4 cellular contexts compared by ENCODE assay signal in the genomic region with DNA sequence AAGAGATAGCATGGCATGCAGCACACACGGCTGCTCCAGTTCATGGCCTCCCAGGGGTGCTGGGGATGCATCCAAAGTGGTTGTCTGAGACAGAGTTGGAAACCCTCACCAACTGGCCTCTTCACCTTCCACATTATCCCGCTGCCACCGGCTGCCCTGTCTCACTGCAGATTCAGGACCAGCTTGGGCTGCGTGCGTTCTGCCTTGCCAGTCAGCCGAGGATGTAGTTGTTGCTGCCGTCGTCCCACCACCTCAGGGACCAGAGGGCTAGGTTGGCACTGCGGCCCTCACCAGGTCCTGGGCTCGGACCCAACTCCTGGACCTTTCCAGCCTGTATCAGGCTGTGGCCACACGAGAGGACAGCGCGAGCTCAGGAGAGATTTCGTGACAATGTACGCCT. TPM values are rescaled to one million over a fixed set of nuclear protein-coding genes. Genes with fewer than 3 reads are reported as not detected.
DNase-seq lines count a peak whose midpoint lies in the region; ATAC-seq lines count a peak whose summit lies in the region.
"Had no signal": no experiment of that assay in that cellular context is flagged by ENCODE, and none has a peak within 500 bp of the region (broad histone marks: within the 10 kb centered on the region; RNA-seq: fewer than 3 reads in every experiment).

No MANE protein-coding gene starts in this region.

- no peaks in the 10 kb centered on the region for H3K9me3 ChIP-seq in naive thymus-derived CD4-positive, alpha-beta T cell (ENCODE audit: control insufficient read depth in 2 of 3, low read length in 3 of 3)

- peak overlapping the region; percentile 99 for H3K27ac ChIP-seq in naive thymus-derived CD4-positive, alpha-beta T cell (ENCODE audit: low read depth, low read length)

- H3K27me3 Mint-ChIP-seq in naive thymus-derived CD4-positive, alpha-beta T cell: no peaks in the 10 kb centered on the region
- H3K27me3 Mint-ChIP-seq: brain had no signal

- H3K4me1 ChIP-seq in naive thymus-derived CD4-positive, alpha-beta T cell (ENCODE audit: control insufficient read depth in 2 of 2, insufficient read depth in 2 of 2, low read length in 2 of 2): peaks cover 32 to 35% of the 10 kb centered on the region in 2 donors

- no peaks in the 10 kb centered on the region for H3K9me3 Mint-ChIP-seq in naive thymus-derived CD4-positive, alpha-beta T cell
- H3K9me3 Mint-ChIP-seq: brain had no signal

- intact Hi-C loops in naive thymus-derived CD4-positive, alpha-beta T cell (cut with micrococcal nuclease): no loop called here

- POLR2A ChIA-PET in naive thymus-derived CD4-positive, alpha-beta T cell (lab: Charles Lee): interaction anchor here (0.5 to 7.8 kb wide), 3 partner anchors 26 to 665 kb away, joined by 3 to 95 read pairs (median 3); a partner anchor contains a TSS

- peak overlapping the region in 8 of 9 donors; percentile 96 to 100 (median 98) for H3K27ac Mint-ChIP-seq in naive thymus-derived CD4-positive, alpha-beta T cell

- peaks cover 29 to 47% (median 41%) of the 10 kb centered on the region in 7 donors for H3K4me1 Mint-ChIP-seq in naive thymus-derived CD4-positive, alpha-beta T cell

- peaks cover 13 to 55% (median 23%) of the 10 kb centered on the region in 3 experiments for H3K36me3 ChIP-seq in naive thymus-derived CD4-positive, alpha-beta T cell (ENCODE audit: control insufficient read depth in 2 of 3, insufficient read depth in 3 of 3, low read length in 3 of 3)

- no peaks in the 10 kb centered on the region for H3K27me3 ChIP-seq in naive thymus-derived CD4-positive, alpha-beta T cell (ENCODE audit: control insufficient read depth in 2 of 2, insufficient read depth in 2 of 2, low read length in 2 of 2)

- peak overlapping the region in 4 of 10 donors; percentile 58 to 95 (median 90) for H3K4me3 Mint-ChIP-seq in naive thymus-derived CD4-positive, alpha-beta T cell
- H3K4me3 Mint-ChIP-seq: brain had no signal

- no peak overlapping the region for H3K4me3 ChIP-seq in naive thymus-derived CD4-positive, alpha-beta T cell (ENCODE audit: low read length)

- peaks cover 0 to 25% (median 16%) of the 10 kb centered on the region in 5 donors for H3K36me3 Mint-ChIP-seq in naive thymus-derived CD4-positive, alpha-beta T cell

- no peak for DNase-seq in naive thymus-derived CD4-positive, alpha-beta T cell
- DNase-seq: NCI-H1436 had no signal

- CTCF ChIA-PET in naive thymus-derived CD4-positive, alpha-beta T cell (lab: Charles Lee): interaction anchor here (0.6 kb wide), 1 partner anchor 355 kb away, joined by 3 read pairs; no protein-coding TSS in a partner anchor

- no peak for ATAC-seq in naive thymus-derived CD4-positive, alpha-beta T cell
- ATAC-seq in GM18498 (IDR thresholded peaks at IDR 0.05; ENCODE audit: unreplicated experiment): no peak

RNA-seq across cellular contexts. Expression of a gene that starts 4.8 kb away (rescaled TPM):
- total RNA-seq in naive thymus-derived CD4-positive, alpha-beta T cell: 100 to 1,000 TPM in 3 of 5 experiments, 10 to 100 TPM in 2; 76.8 to 149 (median 127) TPM
- 100 to 1,000 TPM; 224 to 229 TPM for polyA plus RNA-seq in naive thymus-derived CD4-positive, alpha-beta T cell

RNA-seq across cellular contexts. Expression of a gene that starts 5.0 kb away (rescaled TPM):
- 10 to 100 TPM in 4 of 5 experiments, 1 to 10 TPM in 1; 7.3 to 16.3 (median 14.9) TPM for total RNA-seq in naive thymus-derived CD4-positive, alpha-beta T cell
- 1 to 10 TPM in 1 of 2 donors, under 1 TPM in 1; 0.61 to 1.2 TPM for polyA plus RNA-seq in naive thymus-derived CD4-positive, alpha-beta T cell

RNA-seq across cellular contexts. Expression of a gene that starts 20.4 kb away (rescaled TPM):
- total RNA-seq in naive thymus-derived CD4-positive, alpha-beta T cell: 1 to 10 TPM in 1 of 5 experiments, under 1 TPM in 3, not detected in 1; 0.40 to 1.8 (median 0.63) TPM
- not detected for polyA plus RNA-seq in naive thymus-derived CD4-positive, alpha-beta T cell

RNA-seq across cellular contexts. Expression of a gene that starts 27.8 kb away (rescaled TPM):
- total RNA-seq in naive thymus-derived CD4-positive, alpha-beta T cell: 10 to 100 TPM; 15.9 to 31.0 (median 20.7) TPM
- polyA plus RNA-seq in naive thymus-derived CD4-positive, alpha-beta T cell: 10 to 100 TPM in 1 of 2 donors, 1 to 10 TPM in 1; 5.6 to 11.0 TPM

RNA-seq across cellular contexts. Expression of a gene that starts 36.5 kb away (rescaled TPM):
- total RNA-seq in naive thymus-derived CD4-positive, alpha-beta T cell: 10 to 100 TPM; 34.1 to 51.5 (median 48.4) TPM
- 10 to 100 TPM; 29.7 to 48.5 TPM for polyA plus RNA-seq in naive thymus-derived CD4-positive, alpha-beta T cell
